ENCODE assay signal across 11 cellular contexts in genomic region chr6:39107641-39108040, GRCh38. TPM values are rescaled to one million over a fixed set of nuclear protein-coding genes. Genes with fewer than 3 reads are reported as not detected.
"Had no signal": no experiment of that assay in that cellular context is flagged by ENCODE, and none has a peak within 500 bp of the region (broad histone marks: within the 10 kb centered on the region; RNA-seq: fewer than 3 reads in every experiment).

No MANE protein-coding gene starts in this region.

- H3K9me3 ChIP-seq: HAP-1 had no signal

- DNase-seq: GM23248, GOT3, H7, HFFc6 had no signal

- H3K27ac ChIP-seq: GM23248, HL-60 had no signal

- ATAC-seq: HCT116, HepG2 had no signal

- H3K4me3 ChIP-seq: GM23248, HAP-1 had no signal

- H3K9ac ChIP-seq: GM23248 had no signal

- H2AFZ ChIP-seq: GM23248 had no signal

- H3K4me1 ChIP-seq: HAP-1 had no signal

RNA-seq across cellular contexts. Expression of gene GLP1R, which starts 59.1 kb away (rescaled TPM):
- total RNA-seq: GM23248, H4, HepG2, HFFc6, HT1080 had no signal
- polyA plus RNA-seq: GM23248, HepG2, IgD-negative memory B cell had no signal
